In the genomic region with DNA sequence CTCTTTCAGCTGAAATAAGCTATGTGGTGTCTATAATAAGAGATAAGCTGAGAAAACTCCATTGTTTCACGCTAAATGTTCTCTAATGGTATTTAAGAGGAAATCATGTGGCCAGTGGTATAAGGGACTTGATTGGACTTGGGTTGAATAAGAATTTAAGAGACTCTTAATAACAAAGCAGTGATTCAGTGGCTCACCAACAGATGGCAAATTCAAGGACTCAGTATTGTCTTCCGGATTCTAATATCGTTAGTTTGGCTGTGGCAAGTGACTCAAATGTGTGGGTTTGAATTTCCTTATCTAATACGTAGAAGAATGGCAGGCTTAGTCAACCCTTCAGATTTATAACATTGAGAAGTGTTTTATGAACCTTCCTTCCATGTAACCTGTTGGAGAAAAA, we compare ENCODE assay signal across 1 cellular context.
TF ChIP-seq lines count a peak whose summit lies in the region.

No MANE protein-coding gene starts in this region.

TF ChIP-seq in WTC11, 78 proteins besides CTCF, POLR2A, EP300 and RAD21 (continued from another document):
- TF ChIP-seq, protein P1, sequence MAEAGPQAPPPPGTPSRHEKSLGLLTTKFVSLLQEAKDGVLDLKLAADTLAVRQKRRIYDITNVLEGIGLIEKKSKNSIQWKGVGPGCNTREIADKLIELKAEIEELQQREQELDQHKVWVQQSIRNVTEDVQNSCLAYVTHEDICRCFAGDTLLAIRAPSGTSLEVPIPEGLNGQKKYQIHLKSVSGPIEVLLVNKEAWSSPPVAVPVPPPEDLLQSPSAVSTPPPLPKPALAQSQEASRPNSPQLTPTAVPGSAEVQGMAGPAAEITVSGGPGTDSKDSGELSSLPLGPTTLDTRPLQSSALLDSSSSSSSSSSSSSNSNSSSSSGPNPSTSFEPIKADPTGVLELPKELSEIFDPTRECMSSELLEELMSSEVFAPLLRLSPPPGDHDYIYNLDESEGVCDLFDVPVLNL (CRISPR knock-in tag; IDR thresholded peaks at IDR 0.05; ENCODE audit: borderline replicate concordance, low read depth): no peak
- no peak for TF ChIP-seq ZNF671 (CRISPR knock-in tag; IDR thresholded peaks at IDR 0.05)
- no peak for TF ChIP-seq ZNF232 (CRISPR knock-in tag; IDR thresholded peaks at IDR 0.05)
- no peak for TF ChIP-seq GABPB1 (CRISPR knock-in tag; IDR thresholded peaks at IDR 0.05)
- TF ChIP-seq, protein P2, sequence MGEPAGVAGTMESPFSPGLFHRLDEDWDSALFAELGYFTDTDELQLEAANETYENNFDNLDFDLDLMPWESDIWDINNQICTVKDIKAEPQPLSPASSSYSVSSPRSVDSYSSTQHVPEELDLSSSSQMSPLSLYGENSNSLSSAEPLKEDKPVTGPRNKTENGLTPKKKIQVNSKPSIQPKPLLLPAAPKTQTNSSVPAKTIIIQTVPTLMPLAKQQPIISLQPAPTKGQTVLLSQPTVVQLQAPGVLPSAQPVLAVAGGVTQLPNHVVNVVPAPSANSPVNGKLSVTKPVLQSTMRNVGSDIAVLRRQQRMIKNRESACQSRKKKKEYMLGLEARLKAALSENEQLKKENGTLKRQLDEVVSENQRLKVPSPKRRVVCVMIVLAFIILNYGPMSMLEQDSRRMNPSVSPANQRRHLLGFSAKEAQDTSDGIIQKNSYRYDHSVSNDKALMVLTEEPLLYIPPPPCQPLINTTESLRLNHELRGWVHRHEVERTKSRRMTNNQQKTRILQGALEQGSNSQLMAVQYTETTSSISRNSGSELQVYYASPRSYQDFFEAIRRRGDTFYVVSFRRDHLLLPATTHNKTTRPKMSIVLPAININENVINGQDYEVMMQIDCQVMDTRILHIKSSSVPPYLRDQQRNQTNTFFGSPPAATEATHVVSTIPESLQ (CRISPR knock-in tag; IDR thresholded peaks at IDR 0.05): no peak
